Comparison of ENCODE assay signal across 8 cellular contexts in the genomic region with DNA sequence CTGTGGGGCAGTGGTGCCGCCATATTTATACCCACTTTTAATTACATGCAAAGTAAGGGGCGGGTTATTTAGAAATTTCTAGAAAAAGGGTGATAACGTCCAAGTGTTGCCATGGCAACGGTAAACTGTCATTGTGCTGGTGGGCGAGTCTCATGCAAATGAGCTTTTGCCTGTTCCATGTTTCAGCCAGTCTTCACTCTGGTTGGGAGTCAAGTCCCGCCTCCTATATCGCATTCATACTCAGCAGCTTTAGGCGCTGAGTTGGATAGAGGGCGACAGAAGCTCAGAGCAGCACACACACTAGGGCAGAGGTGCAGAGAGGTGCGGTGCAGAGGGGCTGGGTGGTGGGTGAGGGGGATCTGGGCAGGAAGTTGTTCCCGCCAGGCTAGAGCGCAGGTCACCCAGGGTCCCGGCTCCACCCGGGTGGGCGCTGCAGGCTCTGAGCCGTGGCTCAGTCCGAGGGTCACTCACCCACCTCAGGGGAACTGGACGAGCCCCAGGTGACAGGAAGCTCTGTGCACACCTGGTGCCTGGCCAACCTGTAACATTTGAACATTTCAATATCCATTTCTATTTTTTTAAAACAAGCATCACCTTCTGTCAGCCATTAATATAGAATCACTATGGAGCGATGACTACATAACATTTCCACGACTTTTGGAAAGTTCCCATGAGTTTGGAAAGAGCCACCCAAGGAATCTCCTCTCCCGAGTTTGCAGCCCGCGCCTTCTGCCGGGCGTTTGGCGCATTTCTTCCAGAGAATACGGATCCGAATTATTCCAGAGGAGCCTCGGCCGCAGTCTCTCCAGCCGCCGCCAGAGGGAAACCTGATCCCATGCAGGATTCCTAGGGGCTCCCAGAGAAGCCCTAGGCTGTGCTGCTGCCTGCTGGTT.
A peak's percentile ranks its signal among the peaks of the same experiment; 100 is the strongest.
DNase-seq lines count a peak whose midpoint lies in the region; ATAC-seq, FAIRE-seq and TF ChIP-seq lines count a peak whose summit lies in the region.

No MANE protein-coding gene starts in this region.

- TF ChIP-seq CTCF in D721Med (IDR thresholded peaks at IDR 0.05; ENCODE audit: insufficient read depth, missing control alignments) (peak; percentile 79), RWPE1 (conservative IDR thresholded peaks at IDR 0.05; ENCODE audit: low read depth) (peak; percentile 97)

- peak; percentile 63 for ATAC-seq in esophagus mucosa
- no peak for ATAC-seq in HG03175 (IDR thresholded peaks at IDR 0.05; ENCODE audit: unreplicated experiment)
- ATAC-seq in HG03565 (IDR thresholded peaks at IDR 0.05; ENCODE audit: unreplicated experiment) = no peak

- POLR2A ChIA-PET in RWPE1 (lab: Yijun Ruan, JAX; ENCODE audit: low non-redundant PET) = no interaction called here

- DNase-seq in D721Med (ENCODE audit: insufficient read length, low spot score) (peak; percentile 64), HuH-7.5 (ENCODE audit: low spot score) (peak; percentile 80), RWPE1 (ENCODE audit: low spot score) (peak; percentile 91), middle frontal gyrus (ENCODE audit: extremely low spot score, low spot score) (peak; percentile 76), cortex of kidney (lab: John Stamatoyannopoulos, UW) (no peak)

- no peak for FAIRE-seq in D721Med (lab: Jason Lieb, UNC)

- CTCF ChIA-PET in RWPE1 (lab: Yijun Ruan, JAX) = interaction anchor here (0.6 to 3.3 kb wide), 10 partner anchors 10 to 1792 kb away, joined by 3 to 14 read pairs (median 4); no protein-coding TSS in a partner anchor

- H3K27ac ChIP-seq in RWPE1 = no peak overlapping the region
